1 cellular context compared by ENCODE assay signal in the genomic region with DNA sequence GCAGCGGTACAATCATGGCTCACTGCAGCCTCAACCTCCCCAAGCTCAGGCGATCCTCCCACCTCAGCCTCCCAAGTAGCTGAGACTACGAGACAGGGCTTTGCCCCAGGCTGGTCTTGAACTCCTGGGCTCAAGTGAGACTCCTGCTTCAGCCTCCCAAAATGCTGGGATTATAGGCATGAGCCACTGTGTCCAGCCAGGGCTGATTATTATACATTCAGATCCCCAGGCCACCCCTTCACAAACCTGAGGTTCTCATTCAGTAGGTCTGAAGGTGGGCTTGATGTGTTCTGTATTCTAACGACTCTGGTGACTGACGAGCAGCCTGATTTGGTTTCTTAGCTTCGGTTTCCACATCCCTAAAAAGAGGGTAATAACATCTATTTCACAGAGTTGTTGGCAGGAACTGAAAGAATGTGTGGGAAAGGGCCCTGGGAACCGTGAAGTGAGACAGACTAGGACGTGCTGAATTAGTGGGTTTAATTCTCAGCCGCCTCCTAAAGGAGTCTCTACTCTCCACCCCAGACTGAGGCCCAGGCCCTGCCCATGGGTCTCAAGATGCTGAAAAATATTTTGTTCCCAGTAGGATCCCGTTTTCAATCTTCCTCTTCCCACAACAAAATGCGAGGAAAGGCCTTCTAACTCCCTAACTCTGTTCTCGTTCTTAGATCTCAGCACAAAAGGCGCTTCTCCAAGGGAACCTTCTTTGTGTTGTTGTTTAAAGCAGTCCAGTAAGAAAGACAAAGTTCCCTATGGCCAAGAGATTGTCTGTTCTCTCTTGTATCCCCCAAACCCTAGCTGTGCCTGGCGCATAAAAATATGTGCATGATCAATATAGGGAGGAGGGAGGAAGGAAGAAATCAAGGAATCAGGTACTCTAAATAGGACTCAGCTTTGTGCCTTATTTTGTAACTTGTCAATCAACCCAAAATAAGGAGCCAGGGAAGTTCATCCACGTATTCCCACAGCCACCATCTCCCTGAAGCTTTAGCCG.
TF ChIP-seq lines count a peak whose summit lies in the region.

No MANE protein-coding gene starts in this region.

TF ChIP-seq in GM23338, 12 proteins besides CTCF, POLR2A, EP300 and RAD21 (continued from another document):
- TF ChIP-seq, protein P1, sequence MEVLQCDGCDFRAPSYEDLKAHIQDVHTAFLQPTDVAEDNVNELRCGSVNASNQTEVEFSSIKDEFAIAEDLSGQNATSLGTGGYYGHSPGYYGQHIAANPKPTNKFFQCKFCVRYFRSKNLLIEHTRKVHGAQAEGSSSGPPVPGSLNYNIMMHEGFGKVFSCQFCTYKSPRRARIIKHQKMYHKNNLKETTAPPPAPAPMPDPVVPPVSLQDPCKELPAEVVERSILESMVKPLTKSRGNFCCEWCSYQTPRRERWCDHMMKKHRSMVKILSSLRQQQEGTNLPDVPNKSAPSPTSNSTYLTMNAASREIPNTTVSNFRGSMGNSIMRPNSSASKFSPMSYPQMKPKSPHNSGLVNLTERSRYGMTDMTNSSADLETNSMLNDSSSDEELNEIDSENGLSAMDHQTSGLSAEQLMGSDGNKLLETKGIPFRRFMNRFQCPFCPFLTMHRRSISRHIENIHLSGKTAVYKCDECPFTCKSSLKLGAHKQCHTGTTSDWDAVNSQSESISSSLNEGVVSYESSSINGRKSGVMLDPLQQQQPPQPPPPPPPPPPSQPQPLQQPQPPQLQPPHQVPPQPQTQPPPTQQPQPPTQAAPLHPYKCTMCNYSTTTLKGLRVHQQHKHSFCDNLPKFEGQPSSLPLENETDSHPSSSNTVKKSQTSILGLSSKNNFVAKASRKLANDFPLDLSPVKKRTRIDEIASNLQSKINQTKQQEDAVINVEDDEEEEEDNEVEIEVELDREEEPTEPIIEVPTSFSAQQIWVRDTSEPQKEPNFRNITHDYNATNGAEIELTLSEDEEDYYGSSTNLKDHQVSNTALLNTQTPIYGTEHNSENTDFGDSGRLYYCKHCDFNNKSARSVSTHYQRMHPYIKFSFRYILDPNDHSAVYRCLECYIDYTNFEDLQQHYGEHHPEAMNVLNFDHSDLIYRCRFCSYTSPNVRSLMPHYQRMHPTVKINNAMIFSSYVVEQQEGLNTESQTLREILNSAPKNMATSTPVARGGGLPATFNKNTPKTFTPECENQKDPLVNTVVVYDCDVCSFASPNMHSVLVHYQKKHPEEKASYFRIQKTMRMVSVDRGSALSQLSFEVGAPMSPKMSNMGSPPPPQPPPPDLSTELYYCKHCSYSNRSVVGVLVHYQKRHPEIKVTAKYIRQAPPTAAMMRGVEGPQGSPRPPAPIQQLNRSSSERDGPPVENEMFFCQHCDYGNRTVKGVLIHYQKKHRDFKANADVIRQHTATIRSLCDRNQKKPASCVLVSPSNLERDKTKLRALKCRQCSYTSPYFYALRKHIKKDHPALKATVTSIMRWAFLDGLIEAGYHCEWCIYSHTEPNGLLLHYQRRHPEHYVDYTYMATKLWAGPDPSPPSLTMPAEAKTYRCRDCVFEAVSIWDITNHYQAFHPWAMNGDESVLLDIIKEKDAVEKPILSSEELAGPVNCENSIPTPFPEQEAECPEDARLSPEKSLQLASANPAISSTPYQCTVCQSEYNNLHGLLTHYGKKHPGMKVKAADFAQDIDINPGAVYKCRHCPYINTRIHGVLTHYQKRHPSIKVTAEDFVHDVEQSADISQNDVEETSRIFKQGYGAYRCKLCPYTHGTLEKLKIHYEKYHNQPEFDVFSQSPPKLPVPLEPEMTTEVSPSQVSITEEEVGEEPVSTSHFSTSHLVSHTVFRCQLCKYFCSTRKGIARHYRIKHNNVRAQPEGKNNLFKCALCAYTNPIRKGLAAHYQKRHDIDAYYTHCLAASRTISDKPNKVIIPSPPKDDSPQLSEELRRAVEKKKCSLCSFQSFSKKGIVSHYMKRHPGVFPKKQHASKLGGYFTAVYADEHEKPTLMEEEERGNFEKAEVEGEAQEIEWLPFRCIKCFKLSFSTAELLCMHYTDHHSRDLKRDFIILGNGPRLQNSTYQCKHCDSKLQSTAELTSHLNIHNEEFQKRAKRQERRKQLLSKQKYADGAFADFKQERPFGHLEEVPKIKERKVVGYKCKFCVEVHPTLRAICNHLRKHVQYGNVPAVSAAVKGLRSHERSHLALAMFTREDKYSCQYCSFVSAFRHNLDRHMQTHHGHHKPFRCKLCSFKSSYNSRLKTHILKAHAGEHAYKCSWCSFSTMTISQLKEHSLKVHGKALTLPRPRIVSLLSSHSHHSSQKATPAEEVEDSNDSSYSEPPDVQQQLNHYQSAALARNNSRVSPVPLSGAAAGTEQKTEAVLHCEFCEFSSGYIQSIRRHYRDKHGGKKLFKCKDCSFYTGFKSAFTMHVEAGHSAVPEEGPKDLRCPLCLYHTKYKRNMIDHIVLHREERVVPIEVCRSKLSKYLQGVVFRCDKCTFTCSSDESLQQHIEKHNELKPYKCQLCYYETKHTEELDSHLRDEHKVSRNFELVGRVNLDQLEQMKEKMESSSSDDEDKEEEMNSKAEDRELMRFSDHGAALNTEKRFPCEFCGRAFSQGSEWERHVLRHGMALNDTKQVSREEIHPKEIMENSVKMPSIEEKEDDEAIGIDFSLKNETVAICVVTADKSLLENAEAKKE (CRISPR knock-in tag; IDR thresholded peaks at IDR 0.05): no peak
- no peak for TF ChIP-seq EZH2 (IDR thresholded peaks at IDR 0.05; ENCODE audit: low read depth, unreplicated experiment)
